In genomic region chr14:55103005-55103640, GRCh38 we compare ENCODE assay signal across 8 cellular contexts. TPM values are rescaled to one million over a fixed set of nuclear protein-coding genes. Genes with fewer than 3 reads are reported as not detected.
DNase-seq lines count a peak whose midpoint lies in the region; ATAC-seq and TF ChIP-seq lines count a peak whose summit lies in the region.

No MANE protein-coding gene starts in this region.

- ATAC-seq in HG03159 (IDR thresholded peaks at IDR 0.05; ENCODE audit: unreplicated experiment): peak; percentile 30
- ATAC-seq in activated naive CD8-positive, alpha-beta T cell treated with anti-CD3 and anti-CD28 coated beads, Interleukin-2, amount 10 ng/mL, durations not matched to agents 7 days and 5 days (ENCODE audit: low read depth): peak; percentile 72
- peak; percentile 73 for ATAC-seq in left ventricle myocardium superior

- intact Hi-C loops in left ventricle myocardium superior (cut with micrococcal nuclease): no loop called here

- peaks cover 61% of the 10 kb centered on the region for H3K4me1 Mint-ChIP-seq in activated naive CD8-positive, alpha-beta T cell treated with anti-CD3 and anti-CD28 coated beads, Interleukin-2, amount 10 ng/mL, durations not matched to agents 7 days and 5 days

- H3K36me3 Mint-ChIP-seq in activated naive CD8-positive, alpha-beta T cell treated with anti-CD3 and anti-CD28 coated beads, Interleukin-2, amount 10 ng/mL, durations not matched to agents 7 days and 5 days: peaks cover 17% of the 10 kb centered on the region

- H3K36me3 ChIP-seq in skeletal muscle tissue (ENCODE audit: control insufficient read depth in 3 of 3, insufficient read depth in 3 of 3, low read length in 3 of 3): no peaks in the 10 kb centered on the region

- POLR2A ChIA-PET in RWPE1 (lab: Yijun Ruan, JAX; ENCODE audit: low non-redundant PET): interaction anchor here (0.6 to 1.8 kb wide), 8 partner anchors 15 to 235 kb away, joined by 3 to 16 read pairs (median 3); partner anchors contain the start of gene LGALS3
- POLR2A ChIA-PET in activated naive CD8-positive, alpha-beta T cell treated with anti-CD3 and anti-CD28 coated beads, Interleukin-2, amount 10 ng/mL, durations not matched to agents 7 days and 5 days (lab: Charles Lee): interaction anchor here (0.8 to 4.0 kb wide), 10 partner anchors 8 to 88 kb away, joined by 3 to 55 read pairs (median 4); partner anchors contain the start of genes DLGAP5, LGALS3, MAPK1IP1L and SOCS4

- peaks cover 12% of the 10 kb centered on the region for H3K9me3 Mint-ChIP-seq in activated naive CD8-positive, alpha-beta T cell treated with anti-CD3 and anti-CD28 coated beads, Interleukin-2, amount 10 ng/mL, durations not matched to agents 7 days and 5 days

- no peaks in the 10 kb centered on the region for H3K27me3 ChIP-seq in skeletal muscle tissue (ENCODE audit: control insufficient read depth in 3 of 3, insufficient read depth in 3 of 3, low read length in 3 of 3)

- H3K9ac ChIP-seq in skeletal muscle tissue (ENCODE audit: low read depth in 1 of 3, low read length in 3 of 3): peak overlapping the region; percentile 11 to 75 (median 14)

- no peaks in the 10 kb centered on the region for H3K9me3 ChIP-seq in skeletal muscle tissue (ENCODE audit: control insufficient read depth in 3 of 3, low read length in 3 of 3)

- peaks cover 25 to 40% (median 34%) of the 10 kb centered on the region in 3 donors for H3K4me1 ChIP-seq in skeletal muscle tissue (ENCODE audit: control insufficient read depth in 3 of 3, insufficient read depth in 3 of 3, low read length in 3 of 3)

- peak overlapping the region; percentile 70 for H3K4me3 Mint-ChIP-seq in activated naive CD8-positive, alpha-beta T cell treated with anti-CD3 and anti-CD28 coated beads, Interleukin-2, amount 10 ng/mL, durations not matched to agents 7 days and 5 days

- H3K27ac Mint-ChIP-seq in activated naive CD8-positive, alpha-beta T cell treated with anti-CD3 and anti-CD28 coated beads, Interleukin-2, amount 10 ng/mL, durations not matched to agents 7 days and 5 days: peak overlapping the region; percentile 99

- CTCF ChIA-PET in RWPE1 (lab: Yijun Ruan, JAX): interaction anchor here (0.6 to 2.0 kb wide), 6 partner anchors 16 to 731 kb away, joined by 3 to 7 read pairs (median 4); no protein-coding TSS in a partner anchor

- peak; percentile 62 for DNase-seq in stimulated activated naive CD4-positive, alpha-beta T cell treated with Interleukin-2 at 50 U/mL for 16 hours (lab: John Stamatoyannopoulos, UW)
- no peak for DNase-seq in stimulated activated naive CD4-positive, alpha-beta T cell (lab: John Stamatoyannopoulos, UW)
- DNase-seq in RWPE1 (ENCODE audit: low spot score): peak; percentile 95
- DNase-seq in activated naive CD8-positive, alpha-beta T cell treated with anti-CD3 and anti-CD28 coated beads, Interleukin-2, amount 10 ng/mL, durations not matched to agents 7 days and 5 days: peak; percentile 76
- peak; percentile 74 for DNase-seq in left ventricle myocardium superior
- no peak for DNase-seq in COR-L47 (lab: John Stamatoyannopoulos, UW)

- H3K4me3 ChIP-seq in skeletal muscle tissue (ENCODE audit: low read length in 3 of 3): peak overlapping the region in 1 of 3 donors; percentile 35

- no peak for TF ChIP-seq CTCF in RWPE1 (conservative IDR thresholded peaks at IDR 0.05; ENCODE audit: low read depth)

- H3K27me3 Mint-ChIP-seq in activated naive CD8-positive, alpha-beta T cell treated with anti-CD3 and anti-CD28 coated beads, Interleukin-2, amount 10 ng/mL, durations not matched to agents 7 days and 5 days: no peaks in the 10 kb centered on the region

- H3K27ac ChIP-seq in RWPE1 (peak overlapping the region; percentile 93), skeletal muscle tissue (ENCODE audit: low read depth, low read length) (peak overlapping the region; percentile 82)

RNA-seq across cellular contexts. Expression of gene LGALS3, which starts 25.9 kb away (rescaled TPM):
- total RNA-seq in activated naive CD8-positive, alpha-beta T cell treated with anti-CD3 and anti-CD28 coated beads, Interleukin-2, amount 10 ng/mL, durations not matched to agents 7 days and 5 days: 100 to 1,000 TPM; 115 to 119 TPM
- total RNA-seq in left ventricle myocardium superior (249 TPM), skeletal muscle tissue (32.4 TPM)

RNA-seq across cellular contexts. Expression of gene MAPK1IP1L, which starts 51.7 kb away (rescaled TPM):
- 10 to 100 TPM; 87.1 to 87.3 TPM for total RNA-seq in activated naive CD8-positive, alpha-beta T cell treated with anti-CD3 and anti-CD28 coated beads, Interleukin-2, amount 10 ng/mL, durations not matched to agents 7 days and 5 days
- 58.1 TPM for total RNA-seq in left ventricle myocardium superior
- 20.9 TPM for total RNA-seq in skeletal muscle tissue

Comparison
In these comparisons a context has a peak if more than half of its experiments do, and no peak if none do; other contexts are left out.
1. DNase-seq: peak in stimulated activated naive CD4-positive, alpha-beta T cell treated with Interleukin-2 at 50 U/mL for 16 hours (single experiment), RWPE1 (single experiment), activated naive CD8-positive, alpha-beta T cell treated with anti-CD3 and anti-CD28 coated beads, Interleukin-2, amount 10 ng/mL, durations not matched to agents 7 days and 5 days (single experiment) and left ventricle myocardium superior (single experiment); none in stimulated activated naive CD4-positive, alpha-beta T cell (0 of 6) and COR-L47 (single experiment).
2. Peak in every context shown above with its lines, with median percentiles within 50 percentile points of each other: ATAC-seq.